In the genomic region with DNA sequence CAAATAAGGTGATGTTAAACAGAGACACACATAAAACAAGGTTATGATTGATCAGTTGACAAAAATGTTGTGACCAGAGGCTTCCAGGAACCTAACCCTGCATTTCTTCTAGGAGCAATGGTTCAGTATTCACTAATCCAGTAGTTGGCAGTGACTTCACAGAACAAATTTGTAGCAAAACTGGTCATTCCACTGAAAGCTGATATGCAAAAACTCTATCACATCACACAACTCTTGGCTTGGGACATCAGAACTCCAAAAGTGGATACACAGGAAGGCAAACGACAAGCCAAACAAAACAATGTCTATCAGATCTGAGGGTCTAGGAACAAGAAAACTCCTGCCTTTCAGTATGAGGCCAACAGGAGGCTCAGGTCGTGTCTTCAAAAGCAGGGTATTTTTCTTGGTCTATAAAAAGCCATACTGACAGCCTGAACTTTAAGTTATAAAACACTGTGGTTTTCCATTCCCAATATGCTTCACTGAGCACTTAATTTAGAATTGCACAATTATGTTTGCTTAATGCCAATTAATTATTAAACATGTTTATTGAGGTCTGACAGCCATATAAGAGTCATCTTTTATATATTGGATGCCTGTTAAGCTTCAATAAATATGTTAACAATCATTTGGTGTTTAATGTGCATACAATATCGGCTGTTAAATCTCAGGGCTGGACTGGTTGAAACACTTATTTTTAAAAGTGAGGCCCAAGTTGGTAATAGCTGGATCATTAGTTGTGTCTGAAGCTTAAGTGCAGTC, we compare ENCODE assay signal across 2 cellular contexts.
TF ChIP-seq lines count a peak whose summit lies in the region.

No MANE protein-coding gene starts in this region.

TF ChIP-seq in Ishikawa, 13 proteins besides CTCF, POLR2A, EP300 and RAD21 (continued from another document):
- TF ChIP-seq REST (IDR thresholded peaks at IDR 0.05; ENCODE audit: low read depth) (no peak), NFIC (IDR thresholded peaks at IDR 0.05) (peak; percentile 46; the same call in 1 of the 2 replicates), TEAD4 (IDR thresholded peaks at IDR 0.05) (peak; percentile 39; the same call in 1 of the 2 replicates), MAX (IDR thresholded peaks at IDR 0.05) (no peak), CREB1 (IDR thresholded peaks at IDR 0.05; ENCODE audit: low read depth) (no peak), ZBTB7A (IDR thresholded peaks at IDR 0.05; ENCODE audit: low read depth) (no peak), TAF1 (IDR thresholded peaks at IDR 0.05; ENCODE audit: low read depth) (no peak)

TF ChIP-seq in SK-N-SH treated with all-trans-retinoic acid at 6 μM for 48 hours, 23 proteins besides CTCF, POLR2A, EP300 and RAD21 (continued from another document):
- TF ChIP-seq, protein P1, sequence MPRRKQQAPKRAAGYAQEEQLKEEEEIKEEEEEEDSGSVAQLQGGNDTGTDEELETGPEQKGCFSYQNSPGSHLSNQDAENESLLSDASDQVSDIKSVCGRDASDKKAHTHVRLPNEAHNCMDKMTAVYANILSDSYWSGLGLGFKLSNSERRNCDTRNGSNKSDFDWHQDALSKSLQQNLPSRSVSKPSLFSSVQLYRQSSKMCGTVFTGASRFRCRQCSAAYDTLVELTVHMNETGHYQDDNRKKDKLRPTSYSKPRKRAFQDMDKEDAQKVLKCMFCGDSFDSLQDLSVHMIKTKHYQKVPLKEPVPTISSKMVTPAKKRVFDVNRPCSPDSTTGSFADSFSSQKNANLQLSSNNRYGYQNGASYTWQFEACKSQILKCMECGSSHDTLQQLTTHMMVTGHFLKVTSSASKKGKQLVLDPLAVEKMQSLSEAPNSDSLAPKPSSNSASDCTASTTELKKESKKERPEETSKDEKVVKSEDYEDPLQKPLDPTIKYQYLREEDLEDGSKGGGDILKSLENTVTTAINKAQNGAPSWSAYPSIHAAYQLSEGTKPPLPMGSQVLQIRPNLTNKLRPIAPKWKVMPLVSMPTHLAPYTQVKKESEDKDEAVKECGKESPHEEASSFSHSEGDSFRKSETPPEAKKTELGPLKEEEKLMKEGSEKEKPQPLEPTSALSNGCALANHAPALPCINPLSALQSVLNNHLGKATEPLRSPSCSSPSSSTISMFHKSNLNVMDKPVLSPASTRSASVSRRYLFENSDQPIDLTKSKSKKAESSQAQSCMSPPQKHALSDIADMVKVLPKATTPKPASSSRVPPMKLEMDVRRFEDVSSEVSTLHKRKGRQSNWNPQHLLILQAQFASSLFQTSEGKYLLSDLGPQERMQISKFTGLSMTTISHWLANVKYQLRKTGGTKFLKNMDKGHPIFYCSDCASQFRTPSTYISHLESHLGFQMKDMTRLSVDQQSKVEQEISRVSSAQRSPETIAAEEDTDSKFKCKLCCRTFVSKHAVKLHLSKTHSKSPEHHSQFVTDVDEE (CRISPR knock-in tag; IDR thresholded peaks at IDR 0.05): no peak
- no peak for TF ChIP-seq RARB (CRISPR knock-in tag; IDR thresholded peaks at IDR 0.05)
TF ChIP-seq in SK-N-SH treated with all-trans-retinoic acid at 6 μM for 48 hours: peak in this region for 0.
